In the genomic region with DNA sequence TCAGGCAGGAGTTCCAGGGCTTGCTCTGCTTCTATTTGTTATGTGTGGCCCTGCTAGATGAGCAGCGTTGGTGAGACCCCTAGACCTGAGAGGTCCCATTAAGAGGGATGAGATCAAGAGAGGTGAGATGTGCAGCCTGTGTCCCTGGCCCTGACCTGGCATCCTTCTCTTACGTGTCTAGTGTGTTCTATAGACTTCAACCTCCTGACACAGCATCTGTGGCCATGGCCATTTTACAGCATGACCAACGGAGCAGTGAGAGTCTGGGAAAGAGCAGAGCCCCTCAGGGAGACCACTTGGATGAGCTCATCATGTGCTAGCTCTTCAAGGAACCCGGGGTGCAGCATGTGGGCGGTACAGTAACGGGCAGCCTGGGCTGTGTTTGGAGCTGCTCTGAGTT, we compare ENCODE assay signal across 23 cellular contexts.
"Had no signal": no experiment of that assay in that cellular context is flagged by ENCODE, and none has a peak within 500 bp of the region (broad histone marks: within the 10 kb centered on the region; RNA-seq: fewer than 3 reads in every experiment).

No MANE protein-coding gene starts in this region.

- H3K36me3 ChIP-seq: breast epithelium, colonic mucosa, neural progenitor cell had no signal

- H3K4me3 ChIP-seq: breast epithelium, colonic mucosa, hepatocyte, left ventricle myocardium inferior, neural progenitor cell, tibial artery had no signal

- H3K27me3 ChIP-seq: breast epithelium, colonic mucosa, hepatocyte, neural progenitor cell, tibial artery had no signal

- H3K4me1 ChIP-seq: breast epithelium, colonic mucosa, left ventricle myocardium inferior, neural progenitor cell, tibial artery had no signal

- H3K27ac ChIP-seq: breast epithelium, colonic mucosa, hepatocyte, left ventricle myocardium inferior, neural progenitor cell, tibial artery, WERI-Rb-1 had no signal

- H3K9me3 Mint-ChIP-seq: mesothelial cell of epicardium; naive thymus-derived CD8-positive, alpha-beta T cell; neural progenitor cell; T-cell; T-helper 2 cell treated with Interferon-gamma antibody and Interleukin-4, amounts not matched to agents 5 μg/mL and 100 μg/mL, for 36 hours had no signal

- H3K9me3 ChIP-seq: breast epithelium, colonic mucosa, left ventricle myocardium inferior, tibial artery had no signal

- H3K27ac Mint-ChIP-seq: activated CD8-positive, alpha-beta T cell treated with anti-CD3 and anti-CD28 coated beads, Interleukin-2, amount 10 ng/mL, durations not matched to agents 7 days and 5 days; activated naive CD8-positive, alpha-beta T cell; mesothelial cell of epicardium; naive thymus-derived CD8-positive, alpha-beta T cell; neural progenitor cell; progenitor cell of endocrine pancreas; T-cell; T-helper 2 cell treated with Interferon-gamma antibody and Interleukin-4, amounts not matched to agents 5 μg/mL and 100 μg/mL, for 36 hours had no signal

- DNase-seq: activated CD4-positive, alpha-beta T cell treated with anti-CD3 and anti-CD28 coated beads for 1 hour; activated CD4-positive, alpha-beta T cell treated with anti-CD3 and anti-CD28 coated beads, Interleukin-2, amount 50 U/mL, for 1 hour; activated CD8-positive, alpha-beta T cell treated with anti-CD3 and anti-CD28 coated beads, Interleukin-2, amount 10 ng/mL, durations not matched to agents 7 days and 5 days; activated gamma-delta T cell treated with Interleukin-2 at 50 U/mL for 16 hours; amniotic stem cell; colonic mucosa; foreskin fibroblast; left ventricle myocardium inferior; naive thymus-derived CD8-positive, alpha-beta T cell; retina; stimulated activated CD4-positive, alpha-beta T cell treated with anti-CD3 and anti-CD28 coated beads, Interleukin-4, amount 100 ng/mL, for 4 hours; stimulated activated naive CD8-positive, alpha-beta T cell treated with anti-CD3 and anti-CD28 coated beads, Interleukin-15, Interleukin-2, amounts not matched to agents 100 U/mL and 50 U/mL, for 24 hours; substantia nigra; T-cell; WERI-Rb-1 had no signal

- ATAC-seq: activated CD8-positive, alpha-beta T cell treated with anti-CD3 and anti-CD28 coated beads, Interleukin-2, amount 10 ng/mL, durations not matched to agents 7 days and 5 days; naive thymus-derived CD8-positive, alpha-beta T cell; stimulated activated naive CD8-positive, alpha-beta T cell treated with anti-CD3 and anti-CD28 coated beads, Interleukin-15, Interleukin-2, amounts not matched to agents 100 U/mL and 50 U/mL, for 24 hours; T-cell had no signal
